ENCODE assay signal across 10 cellular contexts in the genomic region with DNA sequence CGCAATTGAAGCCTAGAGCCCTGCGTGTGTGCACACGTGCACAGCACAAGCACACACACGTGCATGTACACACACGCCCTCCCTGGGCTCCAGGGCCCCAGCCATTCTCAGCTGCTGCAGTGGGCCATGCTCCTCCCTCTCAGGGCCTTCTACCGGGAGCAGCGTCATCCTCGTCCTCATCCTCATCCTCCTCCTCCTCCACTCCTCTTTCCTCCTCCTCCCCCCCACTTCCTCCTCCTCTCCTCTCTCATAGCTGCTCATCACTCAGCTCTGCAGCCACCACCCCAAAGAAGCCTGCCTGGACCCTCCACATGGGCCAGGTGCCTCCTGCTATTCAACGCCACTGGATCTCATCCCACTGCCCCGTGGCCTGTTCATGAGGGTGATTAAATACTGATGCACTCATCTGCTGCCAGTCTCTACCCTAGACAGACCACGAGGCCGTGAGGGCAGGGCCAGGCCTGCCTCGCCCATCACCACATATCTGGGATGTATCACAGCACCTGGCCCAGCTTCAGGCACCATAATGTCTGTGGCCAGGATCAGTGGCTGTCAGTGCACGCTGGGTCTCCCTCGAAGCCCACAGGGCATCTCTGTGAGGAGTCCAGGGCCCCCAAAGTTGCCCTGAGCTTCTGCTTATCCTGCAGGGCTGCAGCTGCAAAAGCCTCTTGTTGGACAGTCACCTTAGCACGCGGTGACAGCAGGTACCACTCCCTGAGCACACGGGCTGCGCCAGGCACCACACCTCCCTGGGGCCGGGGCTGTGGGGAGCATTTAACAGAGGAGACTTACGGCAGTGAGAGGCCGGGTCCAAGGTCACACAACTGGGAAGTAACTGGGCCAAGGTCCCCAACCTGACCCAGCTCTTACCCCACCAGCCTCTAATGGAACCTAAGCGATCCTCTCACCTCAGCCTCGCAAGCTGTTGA. TPM values are rescaled to one million over a fixed set of nuclear protein-coding genes. Genes with fewer than 3 reads are reported as not detected.
DNase-seq lines count a peak whose midpoint lies in the region; ATAC-seq and TF ChIP-seq lines count a peak whose summit lies in the region.
"Had no signal": no experiment of that assay in that cellular context is flagged by ENCODE, and none has a peak within 500 bp of the region (broad histone marks: within the 10 kb centered on the region; RNA-seq: fewer than 3 reads in every experiment).

No MANE protein-coding gene starts in this region.

- no peaks in the 10 kb centered on the region for H3K9me3 Mint-ChIP-seq in activated T-cell treated with anti-CD3 and anti-CD28 coated beads, Interleukin-2, amount 50 U/mL, for 24 hours

- H3K27ac Mint-ChIP-seq in activated T-cell treated with anti-CD3 and anti-CD28 coated beads, Interleukin-2, amount 50 U/mL, for 24 hours = peak overlapping the region; percentile 96

- H3K4me3 ChIP-seq in heart left ventricle = peak overlapping the region in 1 of 12 donors; percentile 25
- H3K4me3 ChIP-seq in tibial artery = no peak overlapping the region
- no peak overlapping the region for H3K4me3 ChIP-seq in MG63
- H3K4me3 ChIP-seq: thoracic aorta had no signal

- WGBS in heart left ventricle, 4 donors = 39 to 44% (median 40%) methylated on average over 22 to 24 of the region's 24 CpGs

- peaks cover 11 to 96% (median 61%) of the 10 kb centered on the region in 12 donors for H3K4me1 ChIP-seq in heart left ventricle
- H3K4me1 ChIP-seq in tibial artery = no peaks in the 10 kb centered on the region

- intact Hi-C loops in heart left ventricle (cut with DNase I) = no loop called here
- intact Hi-C loops in tibial artery (cut with DNase I; ENCODE audit: low total_unique reads) = no loop called here

- peaks cover 67% of the 10 kb centered on the region for H3K36me3 Mint-ChIP-seq in activated T-cell treated with anti-CD3 and anti-CD28 coated beads, Interleukin-2, amount 50 U/mL, for 24 hours (ENCODE audit: low read depth)

- DNase-seq in KBM-7 (peak; percentile 50), heart left ventricle (peak; percentile 53 to 74 (median 66)), GM03348 (ENCODE audit: low spot score) (no peak), NCI-H526 (lab: John Stamatoyannopoulos, UW) (no peak), tibial artery (no peak), MG63 (no peak)
- DNase-seq in activated T-cell treated with anti-CD3 and anti-CD28 coated beads, Interleukin-2, amount 50 U/mL, for 24 hours = peak; percentile 71
- peak; percentile 63 for DNase-seq in stimulated activated CD8-positive, alpha-beta memory T cell treated with anti-CD3 and anti-CD28 coated beads, Interleukin-4, amount 100 ng/mL, for 48 hours

- peaks cover 84% of the 10 kb centered on the region for H3K4me1 Mint-ChIP-seq in activated T-cell treated with anti-CD3 and anti-CD28 coated beads, Interleukin-2, amount 50 U/mL, for 24 hours (ENCODE audit: low read depth)

- H3K9me3 ChIP-seq in heart left ventricle = no peaks in the 10 kb centered on the region
- no peaks in the 10 kb centered on the region for H3K9me3 ChIP-seq in tibial artery
- H3K9me3 ChIP-seq in MG63 = no peaks in the 10 kb centered on the region
- H3K9me3 ChIP-seq: thoracic aorta had no signal

- peak overlapping the region in 11 of 12 donors; percentile 17 to 99 (median 97) for H3K27ac ChIP-seq in heart left ventricle
- H3K27ac ChIP-seq in tibial artery = no peak overlapping the region
- H3K27ac ChIP-seq: thoracic aorta, VCaP had no signal

- in situ Hi-C loops in KBM-7 (cut with MboI; ENCODE audit: low pct_unique_long_range_greater_than_20kb, low sequenced_read_pairs) = no loop called here

- TF ChIP-seq POLR2A in heart left ventricle (IDR thresholded peaks at IDR 0.05) = no peak

- ATAC-seq in heart left ventricle = peak in 3 of 4 donors; percentile 40 to 64 (median 44)

- H3K27me3 ChIP-seq in heart left ventricle (no peaks in the 10 kb centered on the region), tibial artery (peaks cover 0 to 4% of the 10 kb centered on the region in 2 donors), MG63 (no peaks in the 10 kb centered on the region)

- peaks cover 0 to 19% (median 12%) of the 10 kb centered on the region in 9 donors for H3K36me3 ChIP-seq in heart left ventricle
- no peaks in the 10 kb centered on the region for H3K36me3 ChIP-seq in tibial artery
- no peaks in the 10 kb centered on the region for H3K36me3 ChIP-seq in MG63
- H3K36me3 ChIP-seq: thoracic aorta had no signal

- no peak for TF ChIP-seq CTCF in heart left ventricle (IDR thresholded peaks at IDR 0.05)
- TF ChIP-seq CTCF in tibial artery (IDR thresholded peaks at IDR 0.05) = no peak

- H3K27me3 Mint-ChIP-seq in activated T-cell treated with anti-CD3 and anti-CD28 coated beads, Interleukin-2, amount 50 U/mL, for 24 hours = no peaks in the 10 kb centered on the region

- H3K4me3 Mint-ChIP-seq in activated T-cell treated with anti-CD3 and anti-CD28 coated beads, Interleukin-2, amount 50 U/mL, for 24 hours = peak overlapping the region; percentile 72

RNA-seq across cellular contexts. Expression of gene FAM78A, which starts 9.7 kb away (rescaled TPM):
- 10 to 100 TPM; 24.8 to 36.0 (median 33.4) TPM for total RNA-seq in heart left ventricle
- polyA plus RNA-seq in heart left ventricle = 10 to 100 TPM; 13.6 to 37.9 TPM
- 0.64 and 0.82 TPM in 2 replicates for total RNA-seq in MG63 (2014; rRNA removed; shearing (Covaris generic); ENCODE audit: low replicate concordance)

RNA-seq across cellular contexts. Expression of gene PLPP7, which starts 23.0 kb away (rescaled TPM):
- total RNA-seq in heart left ventricle = 100 to 1,000 TPM in 6 of 9 donors, 10 to 100 TPM in 3; 78.8 to 293 (median 109) TPM
- polyA plus RNA-seq in heart left ventricle = 100 to 1,000 TPM in 1 of 2 donors, 10 to 100 TPM in 1; 56.1 to 166 TPM
- total RNA-seq in MG63 (2014; rRNA removed; shearing (Covaris generic); ENCODE audit: low replicate concordance) = 8.1 and 16.3 TPM in 2 replicates

Comparison
In these comparisons a context has a peak if more than half of its experiments do, and no peak if none do; other contexts are left out.
1. DNase-seq: peak in KBM-7 (single experiment), activated T-cell treated with anti-CD3 and anti-CD28 coated beads, Interleukin-2, amount 50 U/mL, for 24 hours (single experiment), heart left ventricle (5 of 5) and stimulated activated CD8-positive, alpha-beta memory T cell treated with anti-CD3 and anti-CD28 coated beads, Interleukin-4, amount 100 ng/mL, for 48 hours (single experiment); none in GM03348 (single experiment), NCI-H526 (0 of 2), tibial artery (0 of 2) and MG63 (single experiment).
2. H3K27ac ChIP-seq: peak in heart left ventricle (11 of 12); none in tibial artery (0 of 2).
3. RNA of gene FAM78A, which starts 9.7 kb away (total RNA-seq): 24.8 to 36.0 TPM in heart left ventricle; 0.64 to 0.82 TPM in MG63; every median in the first group is over 10 times any median in the second.